In genomic region chr13:113965968-113966884, GRCh38 we compare ENCODE assay signal across 1 cellular context.
A peak's percentile ranks its signal among the peaks of the same experiment; 100 is the strongest.
TF ChIP-seq lines count a peak whose summit lies in the region.

No MANE protein-coding gene starts in this region.

TF ChIP-seq in HEK293, 187 proteins besides CTCF, POLR2A, EP300 and RAD21 (continued from another document):
- TF ChIP-seq, protein P1, sequence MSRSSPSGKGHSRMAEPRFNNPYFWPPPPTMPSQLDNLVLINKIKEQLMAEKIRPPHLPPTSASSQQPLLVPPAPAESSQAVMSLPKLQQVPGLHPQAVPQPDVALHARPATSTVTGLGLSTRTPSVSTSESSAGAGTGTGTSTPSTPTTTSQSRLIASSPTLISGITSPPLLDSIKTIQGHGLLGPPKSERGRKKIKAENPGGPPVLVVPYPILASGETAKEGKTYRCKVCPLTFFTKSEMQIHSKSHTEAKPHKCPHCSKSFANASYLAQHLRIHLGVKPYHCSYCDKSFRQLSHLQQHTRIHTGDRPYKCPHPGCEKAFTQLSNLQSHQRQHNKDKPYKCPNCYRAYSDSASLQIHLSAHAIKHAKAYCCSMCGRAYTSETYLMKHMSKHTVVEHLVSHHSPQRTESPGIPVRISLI (tag by site-specific recombination; IDR thresholded peaks at IDR 0.05): no peak
- no peak for TF ChIP-seq OSR2 (tag by site-specific recombination; IDR thresholded peaks at IDR 0.05)
- no peak for TF ChIP-seq ZNF223 (tag by site-specific recombination; IDR thresholded peaks at IDR 0.05)
- no peak for TF ChIP-seq ZNF701 (tag by site-specific recombination; IDR thresholded peaks at IDR 0.05)
- TF ChIP-seq, protein P2, sequence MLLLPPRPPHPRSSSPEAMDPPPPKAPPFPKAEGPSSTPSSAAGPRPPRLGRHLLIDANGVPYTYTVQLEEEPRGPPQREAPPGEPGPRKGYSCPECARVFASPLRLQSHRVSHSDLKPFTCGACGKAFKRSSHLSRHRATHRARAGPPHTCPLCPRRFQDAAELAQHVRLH (tag by site-specific recombination; IDR thresholded peaks at IDR 0.05): no peak
- TF ChIP-seq ZNF600 (tag by site-specific recombination; IDR thresholded peaks at IDR 0.05): no peak
- peak; percentile 96 for TF ChIP-seq ZNF513 (tag by site-specific recombination; IDR thresholded peaks at IDR 0.05)
- TF ChIP-seq ZNF121 (tag by site-specific recombination; IDR thresholded peaks at IDR 0.05): peak; percentile 8; the same call in 1 of the 2 replicates
- no peak for TF ChIP-seq SCRT2 (tag by site-specific recombination; IDR thresholded peaks at IDR 0.05)
- no peak for TF ChIP-seq ZNF658 (tag by site-specific recombination; IDR thresholded peaks at IDR 0.05)
- TF ChIP-seq, protein P3, sequence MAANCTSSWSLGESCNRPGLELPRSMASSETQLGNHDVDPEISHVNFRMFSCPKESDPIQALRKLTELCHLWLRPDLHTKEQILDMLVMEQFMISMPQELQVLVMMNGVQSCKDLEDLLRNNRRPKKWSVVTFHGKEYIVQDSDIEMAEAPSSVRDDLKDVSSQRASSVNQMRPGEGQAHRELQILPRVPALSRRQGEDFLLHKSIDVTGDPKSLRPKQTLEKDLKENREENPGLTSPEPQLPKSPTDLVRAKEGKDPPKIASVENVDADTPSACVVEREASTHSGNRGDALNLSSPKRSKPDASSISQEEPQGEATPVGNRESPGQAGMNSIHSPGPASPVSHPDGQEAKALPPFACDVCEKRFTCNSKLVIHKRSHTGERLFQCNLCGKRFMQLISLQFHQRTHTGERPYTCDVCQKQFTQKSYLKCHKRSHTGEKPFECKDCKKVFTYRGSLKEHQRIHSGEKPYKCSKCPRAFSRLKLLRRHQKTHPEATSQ (tag by site-specific recombination; IDR thresholded peaks at IDR 0.05): no peak
- TF ChIP-seq ZNF404 (tag by site-specific recombination; IDR thresholded peaks at IDR 0.05): no peak
- no peak for TF ChIP-seq ZNF654 (tag by site-specific recombination; IDR thresholded peaks at IDR 0.05; ENCODE audit: low read depth)
- TF ChIP-seq ZNF266 (tag by site-specific recombination; IDR thresholded peaks at IDR 0.05; ENCODE audit: low read depth): no peak
- TF ChIP-seq ZEB2 (tag by site-specific recombination; IDR thresholded peaks at IDR 0.05): no peak
- no peak for TF ChIP-seq ZNF148 (tag by site-specific recombination; IDR thresholded peaks at IDR 0.05; ENCODE audit: borderline replicate concordance)
